8 cellular contexts compared by ENCODE assay signal in the genomic region with DNA sequence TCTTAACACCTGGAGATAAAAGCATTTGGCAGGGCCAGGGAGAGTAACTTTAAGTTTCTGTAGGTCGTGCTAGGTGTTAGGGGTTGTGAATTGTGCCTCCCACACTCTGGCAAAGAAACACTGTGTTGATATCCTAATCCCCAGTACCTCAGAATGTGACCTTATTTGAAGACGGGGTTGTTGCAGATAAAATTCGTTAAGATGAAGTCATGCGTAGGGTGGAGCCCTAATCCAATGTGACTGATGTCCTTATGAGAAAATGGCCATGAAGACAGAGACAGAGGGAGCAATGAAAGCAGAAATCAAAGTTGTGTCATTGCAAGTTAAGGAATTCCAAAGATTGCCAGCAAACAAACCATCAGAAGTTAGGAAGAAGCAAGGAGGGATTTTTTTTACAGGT.
"Had no signal": no experiment of that assay in that cellular context is flagged by ENCODE, and none has a peak within 500 bp of the region (broad histone marks: within the 10 kb centered on the region; RNA-seq: fewer than 3 reads in every experiment).

No MANE protein-coding gene starts in this region.

- H3K27ac ChIP-seq: GM23248 had no signal

- DNase-seq: GM23248, H9, HCEC 1CT, IMR-90, KBM-7 had no signal

- H3K4me3 ChIP-seq: GM23248 had no signal

- H2AFZ ChIP-seq: GM23248 had no signal

- H3K9me3 Mint-ChIP-seq: H9 had no signal

- H3K9ac ChIP-seq: GM23248 had no signal

- H3K27ac Mint-ChIP-seq: H9 had no signal

- H3K4me3 Mint-ChIP-seq: H9 had no signal

- FAIRE-seq: H1, H54, HTR-8/SVneo had no signal
